ENCODE assay signal across 8 cellular contexts in the genomic region with DNA sequence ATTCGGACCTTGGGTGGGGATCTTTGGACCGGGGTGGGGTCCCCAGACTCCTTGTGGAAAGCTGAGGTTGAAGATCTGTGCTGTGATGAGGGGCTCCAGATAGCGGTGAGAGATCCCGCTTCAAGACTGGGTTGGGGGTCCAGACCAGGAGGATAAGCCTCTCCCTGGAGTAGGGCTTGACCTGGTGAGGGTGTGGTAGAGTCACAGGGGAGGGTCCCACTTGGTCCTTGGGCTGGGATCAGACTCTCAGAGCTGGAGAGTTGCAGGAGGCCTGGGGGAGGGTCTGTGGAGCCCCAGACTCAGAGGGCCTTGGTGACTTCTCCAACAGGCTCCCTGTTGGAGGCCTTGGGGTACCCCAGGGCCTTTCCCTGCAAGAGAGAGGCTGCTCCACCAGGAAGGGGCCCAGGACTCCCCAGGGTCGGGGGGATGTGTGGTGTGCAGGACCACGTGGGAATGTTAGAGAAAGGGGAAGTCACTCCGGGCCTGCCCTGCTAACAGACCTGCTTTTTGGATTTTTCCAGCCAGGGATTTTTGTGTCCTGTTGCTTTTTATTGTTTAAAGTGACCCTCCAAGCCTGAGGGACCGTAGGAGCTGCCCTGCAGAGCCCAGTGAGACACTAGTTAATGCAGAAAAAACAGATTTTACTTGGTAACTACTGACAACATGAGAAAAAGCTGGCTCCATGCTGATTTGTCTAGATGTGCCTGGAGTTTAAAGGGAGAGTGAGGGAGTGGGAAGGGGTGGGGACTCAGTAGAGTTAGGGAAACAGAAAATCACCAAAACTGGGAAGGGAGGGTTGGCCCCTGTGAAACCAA. TPM values are rescaled to one million over a fixed set of nuclear protein-coding genes. Genes with fewer than 3 reads are reported as not detected.
DNase-seq lines count a peak whose midpoint lies in the region; ATAC-seq and TF ChIP-seq lines count a peak whose summit lies in the region.

No MANE protein-coding gene starts in this region.

- DNase-seq in BJ (ENCODE audit: low read depth) = no peak
- DNase-seq in GM23338 (ENCODE audit: low spot score) = no peak
- peak; percentile 74 for DNase-seq in SK-MEL-5 (ENCODE audit: low read depth, low spot score)
- no peak for DNase-seq in dorsolateral prefrontal cortex
- DNase-seq in lung (ENCODE audit: low spot score) = no peak
- DNase-seq in suprapubic skin (ENCODE audit: low spot score in 2 of 2) = no peak
- DNase-seq in OCI-M2 (lab: John Stamatoyannopoulos, UW; ENCODE audit: unreplicated experiment) = no peak

- H4K20me1 ChIP-seq in GM23338 (replicated peaks; ENCODE audit: insufficient read depth) = no peaks in the 10 kb centered on the region

- CTCF ChIA-PET in BJ (lab: Yijun Ruan, JAX) = interaction anchor here (0.5 to 2.3 kb wide), 4 partner anchors 12 to 1020 kb away, joined by 3 to 13 read pairs (median 6); no protein-coding TSS in a partner anchor

- H3K9me3 ChIP-seq in lung (ENCODE audit: control insufficient read depth in 2 of 2, insufficient read depth in 1 of 2, low read length in 1 of 2) = no peaks in the 10 kb centered on the region
- H3K9me3 ChIP-seq in suprapubic skin = no peaks in the 10 kb centered on the region

- peaks cover 3% of the 10 kb centered on the region; the same call in 1 of the 2 replicates for H3K9me2 ChIP-seq in GM23338 (ENCODE audit: insufficient read depth)

- 0 out of 3 replicates have a peak, but pooled peaks cover 3% of the 10 kb centered on the region for H3K36me3 Mint-ChIP-seq in GM23338 (ENCODE audit: low read depth)

- H3K4me3 Mint-ChIP-seq in GM23338 = peak overlapping the region; percentile 90

- peaks cover 8% of the 10 kb centered on the region for H3K27me3 Mint-ChIP-seq in GM23338 (ENCODE audit: insufficient read depth, low read depth, poor library complexity)

- H3K27me3 ChIP-seq in BJ (ENCODE audit: control insufficient read depth, insufficient read depth, low read length) (no peaks in the 10 kb centered on the region), GM23338 (ENCODE audit: insufficient read depth) (no peaks in the 10 kb centered on the region), dorsolateral prefrontal cortex (no peaks in the 10 kb centered on the region), lung (ENCODE audit: control insufficient read depth, insufficient read depth) (no peaks in the 10 kb centered on the region), suprapubic skin (no peaks in the 10 kb centered on the region)

- peak overlapping the region; percentile 88 for H3K27ac Mint-ChIP-seq in GM23338

- no peak for TF ChIP-seq EP300 in suprapubic skin (IDR thresholded peaks at IDR 0.05)

- TF ChIP-seq POLR2A in suprapubic skin (IDR thresholded peaks at IDR 0.05) = no peak

- peaks cover 12% of the 10 kb centered on the region for H3K4me1 ChIP-seq in GM23338 (ENCODE audit: insufficient read depth)
- H3K4me1 ChIP-seq in lung (ENCODE audit: control insufficient read depth in 2 of 2, insufficient read depth in 2 of 2, low read length in 2 of 2) = peaks cover 9% of the 10 kb centered on the region in 2 donors
- H3K4me1 ChIP-seq in suprapubic skin = peaks cover 35% of the 10 kb centered on the region

- 4 to 5% methylated on average over 8 of the region's 8 CpGs for WGBS in lung, 2 donors
- WGBS in suprapubic skin = under 1% methylated on average over 8 of the region's 8 CpGs

- peak; percentile 57 for ATAC-seq in GM23338
- no peak for ATAC-seq in lung (ENCODE audit: insufficient read depth, low FRiP score)
- no peak for ATAC-seq in GM19035 (IDR thresholded peaks at IDR 0.05; ENCODE audit: unreplicated experiment)

- H2AFZ ChIP-seq in GM23338 = peak overlapping the region; percentile 86; the same call in 1 of the 2 replicates

- no peaks in the 10 kb centered on the region; the same call in 1 of the 2 replicates for H3K79me2 ChIP-seq in GM23338 (replicated peaks; ENCODE audit: insufficient read depth)

- H3K27ac ChIP-seq in GM23338 (ENCODE audit: low read depth) (peak overlapping the region; percentile 45; the same call in 1 of the 2 replicates), dorsolateral prefrontal cortex (peak overlapping the region; percentile 32 to 95 (median 86)), lung (ENCODE audit: low read depth in 1 of 2, low read length in 1 of 2) (peak overlapping the region; percentile 89 to 91), suprapubic skin (peak overlapping the region; percentile 95)

- H3K36me3 ChIP-seq in BJ (ENCODE audit: control insufficient read depth, insufficient read depth, low read length) (no peaks in the 10 kb centered on the region), GM23338 (ENCODE audit: insufficient read depth) (no peaks in the 10 kb centered on the region), lung (ENCODE audit: control insufficient read depth in 2 of 2, insufficient read depth in 2 of 2, low read length in 2 of 2) (no peaks in the 10 kb centered on the region), suprapubic skin (no peaks in the 10 kb centered on the region)

- no peak for TF ChIP-seq CTCF in BJ (IDR thresholded peaks at IDR 0.05; ENCODE audit: insufficient read depth, low read depth, low read length)
- TF ChIP-seq CTCF in GM23338 (conservative IDR thresholded peaks at IDR 0.05; ENCODE audit: low read depth in 2 of 2) = no peak
- no peak for TF ChIP-seq CTCF in dorsolateral prefrontal cortex (IDR thresholded peaks at IDR 0.05 in 54 of 56, conservative IDR thresholded peaks at IDR 0.05 in 2 of 56; ENCODE audit: low read depth in 1 of 56, partially characterized antibody in 56 of 56)
- no peak for TF ChIP-seq CTCF in lung (IDR thresholded peaks at IDR 0.05; ENCODE audit: control extremely low read depth, extremely low read depth)
- no peak for TF ChIP-seq CTCF in suprapubic skin (IDR thresholded peaks at IDR 0.05)

- 0 out of 2 replicates have a peak, but pooled peaks cover 7% of the 10 kb centered on the region for H3F3A ChIP-seq in GM23338 (replicated peaks; ENCODE audit: low read depth)

- peaks cover 23% of the 10 kb centered on the region for H3K4me1 Mint-ChIP-seq in GM23338

- peak overlapping the region; percentile 76 for H3K4me2 ChIP-seq in GM23338

- POLR2A ChIA-PET in BJ (lab: Charles Lee) = no interaction called here

- peak overlapping the region; percentile 52 for H3K4me3 ChIP-seq in BJ (ENCODE audit: low read depth, low read length)
- H3K4me3 ChIP-seq in GM23338 = peak overlapping the region; percentile 57
- H3K4me3 ChIP-seq in dorsolateral prefrontal cortex = peak overlapping the region; percentile 69 to 98 (median 88)
- peak overlapping the region; percentile 72 for H3K4me3 ChIP-seq in lung
- peak overlapping the region; percentile 70 for H3K4me3 ChIP-seq in suprapubic skin

- intact Hi-C loops in dorsolateral prefrontal cortex (cut with DNase I) = loop anchor here in 1 of 2 donors (5.0 kb wide), 1 partner anchor 85 kb away; no protein-coding TSS in a partner anchor

- in situ Hi-C loops in SK-MEL-5 (cut with HindIII; ENCODE audit: low pct_unique_long_range_greater_than_20kb, low sequenced_read_pairs) = no loop called here

- H3K9me3 Mint-ChIP-seq in GM23338 = no peaks in the 10 kb centered on the region

TF ChIP-seq in GM23338, 12 proteins besides CTCF, POLR2A, EP300 and RAD21 (continues in another document):
- TF ChIP-seq, protein P1, sequence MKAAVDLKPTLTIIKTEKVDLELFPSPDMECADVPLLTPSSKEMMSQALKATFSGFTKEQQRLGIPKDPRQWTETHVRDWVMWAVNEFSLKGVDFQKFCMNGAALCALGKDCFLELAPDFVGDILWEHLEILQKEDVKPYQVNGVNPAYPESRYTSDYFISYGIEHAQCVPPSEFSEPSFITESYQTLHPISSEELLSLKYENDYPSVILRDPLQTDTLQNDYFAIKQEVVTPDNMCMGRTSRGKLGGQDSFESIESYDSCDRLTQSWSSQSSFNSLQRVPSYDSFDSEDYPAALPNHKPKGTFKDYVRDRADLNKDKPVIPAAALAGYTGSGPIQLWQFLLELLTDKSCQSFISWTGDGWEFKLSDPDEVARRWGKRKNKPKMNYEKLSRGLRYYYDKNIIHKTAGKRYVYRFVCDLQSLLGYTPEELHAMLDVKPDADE (IDR thresholded peaks at IDR 0.05) = no peak

RNA-seq across cellular contexts. Expression of a gene that starts 0.7 kb away (rescaled TPM):
- polyA plus RNA-seq in BJ (2011; rRNA removed) = 16.0 and 28.5 TPM in 2 replicates
- 16.2 and 16.5 TPM in 2 replicates for polyA minus RNA-seq in BJ (2011; rRNA and poly(A)+ RNA removed)
- 11.2 and 14.1 TPM in 2 replicates for total RNA-seq in GM23338 (2014; rRNA removed; shearing (Covaris generic))
- polyA plus RNA-seq in GM23338 (2016; fragmentation: Nextera tagmentation; extraction: Ambion mirVana) = 9.2 and 12.4 TPM in 2 replicates
- 24.7 and 25.8 TPM in 2 replicates for total RNA-seq in SK-MEL-5 (2014; rRNA removed; shearing (Covaris generic))
- 22.8 and 24.0 TPM in 2 replicates for polyA plus RNA-seq in SK-MEL-5 (2015; cell fraction: cytosol; rRNA removed)
- 36.2 and 38.5 TPM in 2 replicates for polyA plus RNA-seq in SK-MEL-5 (2015; cell fraction: nucleus; rRNA removed)
- 10 to 100 TPM; 24.8 to 48.9 (median 32.2) TPM for total RNA-seq in dorsolateral prefrontal cortex
- total RNA-seq in lung = 10 to 100 TPM; 20.3 to 41.1 TPM
- polyA plus RNA-seq in lung = 10 to 100 TPM; 23.3 to 59.2 TPM
- total RNA-seq in suprapubic skin = 10 to 100 TPM in 2 of 4 donors, 1 to 10 TPM in 2; 8.4 to 33.2 (median 15.7) TPM

RNA-seq across cellular contexts. Expression of a gene that starts 0.7 kb away (rescaled TPM):
- polyA plus RNA-seq in BJ (2011; rRNA removed) (146 and 332 TPM in 2 replicates), GM23338 (2016; fragmentation: Nextera tagmentation; extraction: Ambion mirVana) (29.6 and 32.6 TPM in 2 replicates), lung (100 to 1,000 TPM; 198 to 272 TPM)
- 58.9 and 97.0 TPM in 2 replicates for polyA minus RNA-seq in BJ (2011; rRNA and poly(A)+ RNA removed)
- total RNA-seq in GM23338 (2014; rRNA removed; shearing (Covaris generic)) = 29.8 and 35.1 TPM in 2 replicates
- total RNA-seq in SK-MEL-5 (2014; rRNA removed; shearing (Covaris generic)) = 156 and 172 TPM in 2 replicates
- polyA plus RNA-seq in SK-MEL-5 (2015; cell fraction: cytosol; rRNA removed) = 354 and 397 TPM in 2 replicates
- polyA plus RNA-seq in SK-MEL-5 (2015; cell fraction: nucleus; rRNA removed) = 38.9 and 56.0 TPM in 2 replicates
- total RNA-seq in dorsolateral prefrontal cortex (100 to 1,000 TPM in 87 of 120 experiments, 10 to 100 TPM in 33; 72.4 to 193 (median 113) TPM), lung (100 to 1,000 TPM; 147 to 218 TPM), suprapubic skin (100 to 1,000 TPM; 206 to 293 (median 246) TPM)

Comparison
In these comparisons a context has a peak if more than half of its experiments do, and no peak if none do; other contexts are left out.
1. H3K27ac ChIP-seq: peak in every context shown above with its lines; median percentile 95 in suprapubic skin; 90 in lung; 86 in dorsolateral prefrontal cortex; 45 in GM23338.